Comparison of ENCODE assay signal across 15 cellular contexts in genomic region chrY:24622472-24622871, GRCh38. TPM values are rescaled to one million over a fixed set of nuclear protein-coding genes. Genes with fewer than 3 reads are reported as not detected.
"Had no signal": no experiment of that assay in that cellular context is flagged by ENCODE, and none has a peak within 500 bp of the region (broad histone marks: within the 10 kb centered on the region; RNA-seq: fewer than 3 reads in every experiment).

No MANE protein-coding gene starts in this region.

RNA-seq across cellular contexts. Expression of gene BPY2B, which starts 4.7 kb away (rescaled TPM):
- total RNA-seq: activated B cell treated with CpG ODN at 0.5 μM for 24 hours; activated CD4-positive, alpha-beta memory T cell treated with anti-CD3 and anti-CD28 coated beads for 36 hours; activated CD4-positive, alpha-beta memory T cell treated with anti-CD3 and anti-CD28 coated beads, Interleukin-2, amount 10 ng/mL, durations not matched to agents 7 days and 5 days; activated CD4-positive, alpha-beta T cell treated with anti-CD3 and anti-CD28 coated beads for 36 hours; activated CD4-positive, alpha-beta T cell treated with anti-CD3 and anti-CD28 coated beads, Interleukin-2, amount 10 ng/mL, durations not matched to agents 24 days and 14 days; activated CD4-positive, alpha-beta T cell treated with anti-CD3 and anti-CD28 coated beads, Interleukin-2, amount 10 ng/mL, durations not matched to agents 7 days and 5 days; activated CD8-positive, alpha-beta memory T cell treated with anti-CD3 and anti-CD28 coated beads for 36 hours; activated CD8-positive, alpha-beta memory T cell treated with anti-CD3 and anti-CD28 coated beads, Interleukin-2, amount 10 ng/mL, durations not matched to agents 7 days and 5 days; activated CD8-positive, alpha-beta T cell treated with anti-CD3 and anti-CD28 coated beads for 36 hours; activated CD8-positive, alpha-beta T cell treated with anti-CD3 and anti-CD28 coated beads, Interleukin-2, amount 10 ng/mL, durations not matched to agents 7 days and 5 days; T-cell; T-helper 1 cell treated with Interleukin-12 subunit alpha and Interleukin-12 subunit beta and Interleukin-4 antibody, amounts not matched to agents 30 ng/mL and 1 ng/mL, for 36 hours; T-helper 17 cell; T-helper 2 cell treated with Interferon-gamma antibody and Interleukin-4, amounts not matched to agents 100 ng/mL and 5 ng/mL, for 36 hours; WTC11 had no signal
